9 cellular contexts compared by ENCODE assay signal in the genomic region with DNA sequence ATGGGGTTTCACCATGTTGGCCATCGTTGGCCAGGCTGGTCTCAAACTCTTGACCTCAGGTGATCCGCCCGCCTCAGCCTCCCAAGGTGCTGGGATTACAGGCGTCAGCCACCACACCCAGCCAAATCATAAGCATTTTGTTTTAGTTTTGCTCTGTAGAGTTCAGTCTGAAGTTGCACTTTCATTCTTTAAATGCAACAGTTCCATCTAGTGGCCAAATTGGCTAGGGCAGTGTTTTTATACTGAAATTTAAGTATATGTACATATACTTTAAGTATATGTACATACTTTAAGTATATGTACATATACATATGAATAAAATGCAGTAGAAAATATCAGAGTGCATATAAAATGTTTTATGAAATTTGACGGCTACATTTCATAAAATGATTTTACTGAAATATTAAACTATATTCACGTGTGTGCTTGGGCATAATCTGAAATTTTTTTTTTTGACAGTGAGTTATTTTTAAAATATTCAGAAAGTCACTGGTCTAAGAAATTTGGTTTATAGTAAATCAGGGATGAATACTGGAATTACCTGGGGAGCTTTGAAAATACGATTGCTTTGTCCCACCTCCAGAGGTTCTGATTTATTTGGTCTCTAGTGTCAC.
DNase-seq lines count a peak whose midpoint lies in the region; ATAC-seq, FAIRE-seq and TF ChIP-seq lines count a peak whose summit lies in the region.
"Had no signal": no experiment of that assay in that cellular context is flagged by ENCODE, and none has a peak within 500 bp of the region (broad histone marks: within the 10 kb centered on the region; RNA-seq: fewer than 3 reads in every experiment).

No MANE protein-coding gene starts in this region.

- TF ChIP-seq CTCF in A549 (IDR thresholded peaks at IDR 0.05): peak; percentile 63
- TF ChIP-seq CTCF in osteocyte (IDR thresholded peaks at IDR 0.05): peak; percentile 68
- no peak for TF ChIP-seq CTCF in omental fat pad (IDR thresholded peaks at IDR 0.05)

- no peak for FAIRE-seq in A549 (lab: Jason Lieb, UNC)

- no peaks in the 10 kb centered on the region for H3K36me3 Mint-ChIP-seq in osteocyte (ENCODE audit: unreplicated experiment)

- H3K27me3 Mint-ChIP-seq in osteocyte (ENCODE audit: unreplicated experiment): peaks cover 6% of the 10 kb centered on the region

- H3K27ac Mint-ChIP-seq in osteocyte (ENCODE audit: unreplicated experiment): no peak overlapping the region

- no peak for TF ChIP-seq EP300 in A549 (IDR thresholded peaks at IDR 0.05)

- POLR2A ChIA-PET in A549 (lab: Yijun Ruan, JAX): no interaction called here

- H3K27me3 ChIP-seq in H7 (ENCODE audit: control insufficient read depth, insufficient read depth, low read length): no peaks in the 10 kb centered on the region
- H3K27me3 ChIP-seq: neutrophil had no signal

- no peaks in the 10 kb centered on the region for H3K36me3 ChIP-seq in H7 (replicated peaks; ENCODE audit: control insufficient read depth, insufficient read depth, low read length)
- H3K36me3 ChIP-seq: neutrophil had no signal

- H3K4me2 ChIP-seq in A549: peak overlapping the region; percentile 63

- no peaks in the 10 kb centered on the region for H3K4me1 ChIP-seq in A549

- WGBS in A549 (ENCODE audit: missing lambda C conversion rate): under 1% methylated on average over 7 of the region's 7 CpGs

- H3K27ac ChIP-seq in A549: no peak overlapping the region
- H3K27ac ChIP-seq: neutrophil had no signal

- H3K9me3 ChIP-seq in A549: no peaks in the 10 kb centered on the region
- H3K9me3 ChIP-seq: neutrophil had no signal

- no peaks in the 10 kb centered on the region for H3K9me3 Mint-ChIP-seq in osteocyte (ENCODE audit: unreplicated experiment)

- CTCF ChIA-PET in A549 (lab: Yijun Ruan, JAX): interaction anchor here (0.6 to 1.8 kb wide), 7 partner anchors 9 to 988 kb away, joined by 3 to 5 read pairs (median 3); no protein-coding TSS in a partner anchor

- H3K4me3 Mint-ChIP-seq in osteocyte (ENCODE audit: unreplicated experiment): no peak overlapping the region

- no peak for TF ChIP-seq POLR2A in A549 (IDR thresholded peaks at IDR 0.05; ENCODE audit: low read length)

- in situ Hi-C loops in G401 (cut with HindIII; ENCODE audit: low sequenced_read_pairs): no loop called here

- TF ChIP-seq RAD21 in A549 (conservative IDR thresholded peaks at IDR 0.05 in 1 of 2, IDR thresholded peaks at IDR 0.05 in 1 of 2): peak; percentile 71

- no peaks in the 10 kb centered on the region for H3K4me1 Mint-ChIP-seq in osteocyte (ENCODE audit: unreplicated experiment)

- peak; percentile 2 to 46 for DNase-seq in A549 (ENCODE audit: low read depth in 1 of 2, low spot score in 1 of 2)
- peak; percentile 34 for DNase-seq in G401 (ENCODE audit: low spot score)
- DNase-seq in H7: peak; percentile 24
- peak; percentile 30 for DNase-seq in LHCN-M2 (ENCODE audit: low read depth)
- DNase-seq in SIG-M5 treated with dmso at 0.1 percent for 504 hours (lab: John Stamatoyannopoulos, UW; ENCODE audit: unreplicated experiment): peak; percentile 85
- no peak for DNase-seq in osteocyte (ENCODE audit: extremely low spot score, unreplicated experiment)
- DNase-seq in omental fat pad (ENCODE audit: low spot score): no peak

- H3K4me3 ChIP-seq in A549: no peak overlapping the region
- H3K4me3 ChIP-seq in H7 (ENCODE audit: insufficient read depth, low read depth, low read length): no peak overlapping the region

- ATAC-seq in A549 (peak; percentile 62 to 77; a peak in 4 of 6 replicates), esophagus mucosa (peak; percentile 51), omental fat pad (ENCODE audit: low FRiP score) (no peak)

TF ChIP-seq in A549, 52 proteins besides CTCF, POLR2A, EP300 and RAD21:
- TF ChIP-seq SMC3 (IDR thresholded peaks at IDR 0.05) (peak; percentile 41; the same call in 2 of the 3 replicates), NPAS2 (CRISPR knock-in tag; IDR thresholded peaks at IDR 0.05; ENCODE audit: borderline replicate concordance) (no peak)

Comparison
In these comparisons a context has a peak if more than half of its experiments do, and no peak if none do; other contexts are left out.
1. DNase-seq: peak in A549 (2 of 2), G401 (single experiment), H7 (single experiment), LHCN-M2 (single experiment) and SIG-M5 treated with dmso at 0.1 percent for 504 hours (single experiment); none in osteocyte (single experiment) and omental fat pad (single experiment).
2. CTCF ChIP-seq: peak in A549 (single experiment) and osteocyte (single experiment); none in omental fat pad (0 of 3).